ENCODE assay signal across 15 cellular contexts in the genomic region with DNA sequence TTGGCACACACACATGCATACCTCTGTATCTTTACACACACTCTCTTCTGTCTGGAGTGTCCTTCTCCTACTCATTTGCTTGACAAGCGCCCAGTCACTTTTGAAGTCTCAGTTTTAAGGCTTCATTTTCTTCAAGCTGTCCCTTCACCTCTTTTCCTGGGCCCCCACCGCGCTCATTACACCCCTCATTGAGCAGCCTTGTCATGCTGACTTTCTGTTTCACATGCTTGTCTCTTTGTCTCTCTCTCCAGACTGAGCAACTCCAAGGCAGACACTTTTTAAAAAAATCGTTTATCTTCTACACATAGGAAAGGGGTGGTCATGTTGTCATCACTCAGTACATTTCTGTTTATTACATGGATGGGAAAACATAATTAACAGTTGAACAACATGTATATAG.
DNase-seq lines count a peak whose midpoint lies in the region; ATAC-seq and TF ChIP-seq lines count a peak whose summit lies in the region.
"Had no signal": no experiment of that assay in that cellular context is flagged by ENCODE, and none has a peak within 500 bp of the region (broad histone marks: within the 10 kb centered on the region; RNA-seq: fewer than 3 reads in every experiment).

No MANE protein-coding gene starts in this region.

- H3K36me3 ChIP-seq in OCI-LY7 (ENCODE audit: insufficient read depth, low read length) = 0 out of 2 replicates have a peak, but pooled peaks cover 3% of the 10 kb centered on the region
- H3K36me3 ChIP-seq in SJCRH30 = peaks cover 3% of the 10 kb centered on the region; the same call in 1 of the 2 replicates

- intact Hi-C loops in OCI-LY7 (cut with micrococcal nuclease; ENCODE audit: unreplicated experiment) = no loop called here

- POLR2A ChIA-PET in OCI-LY7 (lab: Charles Lee) = no interaction called here

- no peak overlapping the region for H2AFZ ChIP-seq in OCI-LY7 (ENCODE audit: low read length)

- no peaks in the 10 kb centered on the region for H3K27me3 ChIP-seq in SJCRH30

- H3K4me2 ChIP-seq in OCI-LY7 (ENCODE audit: low read length) = no peak overlapping the region

- CTCF ChIA-PET in OCI-LY7 (lab: Charles Lee; ENCODE audit: unreplicated experiment) = no interaction called here

- H3K9me2 ChIP-seq in OCI-LY7 (ENCODE audit: insufficient read depth, low read length) = no peaks in the 10 kb centered on the region

- ATAC-seq in GM18520 (IDR thresholded peaks at IDR 0.05; ENCODE audit: unreplicated experiment) (peak; percentile 51), GM21360 (IDR thresholded peaks at IDR 0.05; ENCODE audit: unreplicated experiment) (peak; percentile 86), HG02852 (IDR thresholded peaks at IDR 0.05; ENCODE audit: unreplicated experiment) (peak; percentile 89), HG03565 (IDR thresholded peaks at IDR 0.05; ENCODE audit: unreplicated experiment) (peak; percentile 85)
- ATAC-seq: K562; left ventricle myocardium superior; naive thymus-derived CD4-positive, alpha-beta T cell had no signal

- H4K20me1 ChIP-seq in OCI-LY7 (ENCODE audit: insufficient read depth, low read length) = no peaks in the 10 kb centered on the region

- no peaks in the 10 kb centered on the region; the same call in 1 of the 2 replicates for H3K79me2 ChIP-seq in OCI-LY7 (ENCODE audit: insufficient read depth, low read depth, low read length)

- H3K9me3 ChIP-seq in OCI-LY7 (ENCODE audit: low read length) (no peaks in the 10 kb centered on the region), SJCRH30 (replicated peaks) (no peaks in the 10 kb centered on the region)

- H3K4me1 ChIP-seq in OCI-LY7 (ENCODE audit: insufficient read depth, low read length, poor library complexity, severe bottlenecking) (no peaks in the 10 kb centered on the region), SJCRH30 (peaks cover 25% of the 10 kb centered on the region)

- DNase-seq in HK-2 (ENCODE audit: unreplicated experiment) (no peak), OCI-LY7 (ENCODE audit: low spot score) (no peak), SJCRH30 (no peak), NCI-H2227 treated with DMSO at 0.1 percent for 48 hours (lab: John Stamatoyannopoulos, UW) (no peak)
- DNase-seq: activated naive CD4-positive, alpha-beta T cell treated with anti-CD3 and anti-CD28 coated beads, Interleukin-2, amount 10 ng/mL, durations not matched to agents 7 days and 5 days; Calu3; left ventricle myocardium superior; naive thymus-derived CD4-positive, alpha-beta T cell; NCI-H1436 treated with DMSO at 0.1 percent for 48 hours; NCI-H510A treated with DMSO at 0.1 percent for 48 hours had no signal

- BruUV-seq in OCI-LY7 (replicated peaks; lab: Mats Ljungman, UMichigan) = no TSS peak

- H3K4me3 ChIP-seq in OCI-LY7 (ENCODE audit: low read depth, low read length, poor library complexity, severe bottlenecking) (no peak overlapping the region), SJCRH30 (no peak overlapping the region)
- H3K4me3 ChIP-seq: K562 had no signal

- no peak for TF ChIP-seq CTCF in OCI-LY7 (conservative IDR thresholded peaks at IDR 0.05; ENCODE audit: low read length)

- H3K27ac ChIP-seq in OCI-LY7 (ENCODE audit: low read depth, low read length, poor library complexity, severe bottlenecking) = no peak overlapping the region
- no peak overlapping the region for H3K27ac ChIP-seq in SJCRH30
